Comparison of ENCODE assay signal across 10 cellular contexts in genomic region chr12:116053479-116054195, GRCh38.
DNase-seq lines count a peak whose midpoint lies in the region; ATAC-seq and TF ChIP-seq lines count a peak whose summit lies in the region.
"Had no signal": no experiment of that assay in that cellular context is flagged by ENCODE, and none has a peak within 500 bp of the region (broad histone marks: within the 10 kb centered on the region; RNA-seq: fewer than 3 reads in every experiment).

No MANE protein-coding gene starts in this region.

- TF ChIP-seq EP300 in stomach (IDR thresholded peaks at IDR 0.05) = no peak

- no peaks in the 10 kb centered on the region for H3K9me3 ChIP-seq in liver (ENCODE audit: control insufficient read depth in 4 of 4, low read length in 3 of 4)
- no peaks in the 10 kb centered on the region for H3K9me3 ChIP-seq in stomach
- no peaks in the 10 kb centered on the region for H3K9me3 ChIP-seq in CD8-positive, alpha-beta T cell (ENCODE audit: low read length)

- TF ChIP-seq POLR2A in stomach (IDR thresholded peaks at IDR 0.05) = no peak

- H3K36me3 ChIP-seq in liver (ENCODE audit: control insufficient read depth in 4 of 4, insufficient read depth in 3 of 4, low read depth in 1 of 4, low read length in 3 of 4) (no peaks in the 10 kb centered on the region), stomach (no peaks in the 10 kb centered on the region)
- no peaks in the 10 kb centered on the region for H3K36me3 ChIP-seq in CD8-positive, alpha-beta T cell (ENCODE audit: insufficient read depth, low read length)

- no peaks in the 10 kb centered on the region for H3K9me3 Mint-ChIP-seq in chondrocyte (ENCODE audit: low read depth)
- no peaks in the 10 kb centered on the region for H3K9me3 Mint-ChIP-seq in CD8-positive, alpha-beta T cell
- H3K9me3 Mint-ChIP-seq: activated CD4-positive, alpha-beta memory T cell treated with anti-CD3 and anti-CD28 coated beads for 36 hours had no signal

- no peaks in the 10 kb centered on the region for H3K27me3 Mint-ChIP-seq in chondrocyte (ENCODE audit: low read depth)
- H3K27me3 Mint-ChIP-seq in CD8-positive, alpha-beta T cell (ENCODE audit: low read depth) = no peaks in the 10 kb centered on the region
- H3K27me3 Mint-ChIP-seq: activated CD4-positive, alpha-beta memory T cell treated with anti-CD3 and anti-CD28 coated beads for 36 hours had no signal

- WGBS in liver = 20% methylated on average over 3 of the region's 3 CpGs
- 23 to 40% (median 28%) methylated on average over 3 of the region's 3 CpGs for WGBS in stomach, 5 donors

- H3K27ac Mint-ChIP-seq in chondrocyte (ENCODE audit: unreplicated experiment) = peak overlapping the region; percentile 37
- H3K27ac Mint-ChIP-seq in CD8-positive, alpha-beta T cell = no peak overlapping the region
- H3K27ac Mint-ChIP-seq: activated CD4-positive, alpha-beta memory T cell treated with anti-CD3 and anti-CD28 coated beads for 36 hours had no signal

- no peak overlapping the region for H3K4me3 Mint-ChIP-seq in chondrocyte (ENCODE audit: unreplicated experiment)
- no peak overlapping the region for H3K4me3 Mint-ChIP-seq in CD8-positive, alpha-beta T cell
- H3K4me3 Mint-ChIP-seq: activated CD4-positive, alpha-beta memory T cell treated with anti-CD3 and anti-CD28 coated beads for 36 hours had no signal

- no peak overlapping the region for H3K9ac ChIP-seq in liver (ENCODE audit: low read depth in 1 of 2, low read length in 2 of 2)

- H3K4me1 Mint-ChIP-seq in chondrocyte (ENCODE audit: low read depth) = peaks cover 58% of the 10 kb centered on the region
- H3K4me1 Mint-ChIP-seq in CD8-positive, alpha-beta T cell (ENCODE audit: low read depth) = peaks cover 72% of the 10 kb centered on the region

- H3K27ac ChIP-seq in liver (ENCODE audit: low read depth in 1 of 2, low read length in 2 of 2) = peak overlapping the region in 1 of 2 donors; percentile 54
- peak overlapping the region in 4 of 5 donors; percentile 22 to 55 (median 52) for H3K27ac ChIP-seq in stomach
- no peak overlapping the region for H3K27ac ChIP-seq in CD8-positive, alpha-beta T cell (ENCODE audit: low read depth, low read length)

- intact Hi-C loops in stomach (cut with DNase I; ENCODE audit: low total_unique reads) = no loop called here
- intact Hi-C loops in CD8-positive, alpha-beta T cell (cut with DNase I, micrococcal nuclease) = no loop called here

- H3K27me3 ChIP-seq in liver (ENCODE audit: control insufficient read depth in 4 of 4, insufficient read depth in 4 of 4, low read length in 3 of 4) (no peaks in the 10 kb centered on the region), stomach (no peaks in the 10 kb centered on the region)
- H3K27me3 ChIP-seq in CD8-positive, alpha-beta T cell (ENCODE audit: insufficient read depth, low read length) = no peaks in the 10 kb centered on the region

- CTCF ChIA-PET in CD8-positive, alpha-beta T cell (lab: Charles Lee) = no interaction called here

- ATAC-seq in GM21447 (IDR thresholded peaks at IDR 0.05; ENCODE audit: unreplicated experiment) (no peak), HG03280 (IDR thresholded peaks at IDR 0.05; ENCODE audit: unreplicated experiment) (no peak)
- no peak for ATAC-seq in CD8-positive, alpha-beta T cell

- no peak for TF ChIP-seq CTCF in chondrocyte (IDR thresholded peaks at IDR 0.05)
- TF ChIP-seq CTCF in liver (IDR thresholded peaks at IDR 0.05; ENCODE audit: low read depth, low read length, missing input control) = no peak
- TF ChIP-seq CTCF in stomach (IDR thresholded peaks at IDR 0.05) = no peak
- no peak for TF ChIP-seq CTCF in CD8-positive, alpha-beta T cell (IDR thresholded peaks at IDR 0.05)

- H3K4me1 ChIP-seq in liver (ENCODE audit: control insufficient read depth in 4 of 4, insufficient read depth in 4 of 4, low read length in 3 of 4) = peaks cover 8 to 15% (median 12%) of the 10 kb centered on the region in 4 donors
- H3K4me1 ChIP-seq in stomach = peaks cover 0 to 77% (median 45%) of the 10 kb centered on the region in 4 donors
- peaks cover 19% of the 10 kb centered on the region for H3K4me1 ChIP-seq in CD8-positive, alpha-beta T cell (ENCODE audit: insufficient read depth, low read length)

- H3K36me3 Mint-ChIP-seq in chondrocyte (ENCODE audit: low read depth) = no peaks in the 10 kb centered on the region
- H3K36me3 Mint-ChIP-seq in CD8-positive, alpha-beta T cell = no peaks in the 10 kb centered on the region

- peak; percentile 43 to 55 for TF ChIP-seq RAD21 in liver (IDR thresholded peaks at IDR 0.05)

- POLR2A ChIA-PET in CD8-positive, alpha-beta T cell (lab: Charles Lee) = no interaction called here

- H3K4me3 ChIP-seq in liver (ENCODE audit: low read depth in 1 of 3, low read length in 3 of 3) (no peak overlapping the region), stomach (no peak overlapping the region)
- no peak overlapping the region for H3K4me3 ChIP-seq in CD8-positive, alpha-beta T cell (ENCODE audit: low read depth, low read length)

- DNase-seq in HuH-7.5 (ENCODE audit: low spot score) (peak; percentile 7), chondrocyte (ENCODE audit: low spot score) (no peak), stomach (no peak), NCI-H2081 treated with DMSO at 0.1 percent for 48 hours (lab: John Stamatoyannopoulos, UW) (no peak)
- no peak for DNase-seq in CD8-positive, alpha-beta T cell
- DNase-seq: activated CD4-positive, alpha-beta memory T cell treated with anti-CD3 and anti-CD28 coated beads for 36 hours; NCI-H748 treated with DMSO at 0.1 percent for 48 hours had no signal

TF ChIP-seq in liver, 16 proteins besides CTCF, POLR2A, EP300 and RAD21:
- TF ChIP-seq TAF1 (conservative IDR thresholded peaks at IDR 0.05) = no peak
- TF ChIP-seq, protein P1, sequence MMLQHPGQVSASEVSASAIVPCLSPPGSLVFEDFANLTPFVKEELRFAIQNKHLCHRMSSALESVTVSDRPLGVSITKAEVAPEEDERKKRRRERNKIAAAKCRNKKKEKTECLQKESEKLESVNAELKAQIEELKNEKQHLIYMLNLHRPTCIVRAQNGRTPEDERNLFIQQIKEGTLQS (IDR thresholded peaks at IDR 0.05) = peak; percentile 86
- TF ChIP-seq GABPA (IDR thresholded peaks at IDR 0.05 in 1 of 2, conservative IDR thresholded peaks at IDR 0.05 in 1 of 2) = peak in 1 of 2 donors; percentile 50
- peak; percentile 67 for TF ChIP-seq REST (IDR thresholded peaks at IDR 0.05)
- peak; percentile 87 to 94 for TF ChIP-seq RXRA (IDR thresholded peaks at IDR 0.05)
- peak; percentile 94 for TF ChIP-seq MAX (IDR thresholded peaks at IDR 0.05)
- peak; percentile 93 to 96 for TF ChIP-seq JUND (IDR thresholded peaks at IDR 0.05)
- peak; percentile 82 for TF ChIP-seq YY1 (IDR thresholded peaks at IDR 0.05)
- TF ChIP-seq FOXA1 (IDR thresholded peaks at IDR 0.05) = peak; percentile 82
- TF ChIP-seq HNF4A (conservative IDR thresholded peaks at IDR 0.05) = peak; percentile 97 to 98
- TF ChIP-seq HNF4G (IDR thresholded peaks at IDR 0.05) = peak; percentile 87
- TF ChIP-seq SP1 (IDR thresholded peaks at IDR 0.05) = peak; percentile 75
- peak; percentile 81 for TF ChIP-seq FOXA2 (IDR thresholded peaks at IDR 0.05)
- peak; percentile 89 for TF ChIP-seq ZBTB33 (IDR thresholded peaks at IDR 0.05)
- TF ChIP-seq EGR1 (IDR thresholded peaks at IDR 0.05; ENCODE audit: low read depth in 2 of 2) = peak in 1 of 2 donors; percentile 80
- peak; percentile 70 for TF ChIP-seq NR2F2 (IDR thresholded peaks at IDR 0.05)
TF ChIP-seq in liver: peak in this region for 15.
